Comparison of ENCODE assay signal across 1 cellular context in genomic region chr10:24989867-24990266, GRCh38.
TF ChIP-seq lines count a peak whose summit lies in the region.

No MANE protein-coding gene starts in this region.

TF ChIP-seq in IMR-90, 13 proteins besides CTCF, POLR2A, EP300 and RAD21 (continued from another document):
- TF ChIP-seq RFX5 (IDR thresholded peaks at IDR 0.05; ENCODE audit: low read depth, low read length) = no peak
